In the genomic region with DNA sequence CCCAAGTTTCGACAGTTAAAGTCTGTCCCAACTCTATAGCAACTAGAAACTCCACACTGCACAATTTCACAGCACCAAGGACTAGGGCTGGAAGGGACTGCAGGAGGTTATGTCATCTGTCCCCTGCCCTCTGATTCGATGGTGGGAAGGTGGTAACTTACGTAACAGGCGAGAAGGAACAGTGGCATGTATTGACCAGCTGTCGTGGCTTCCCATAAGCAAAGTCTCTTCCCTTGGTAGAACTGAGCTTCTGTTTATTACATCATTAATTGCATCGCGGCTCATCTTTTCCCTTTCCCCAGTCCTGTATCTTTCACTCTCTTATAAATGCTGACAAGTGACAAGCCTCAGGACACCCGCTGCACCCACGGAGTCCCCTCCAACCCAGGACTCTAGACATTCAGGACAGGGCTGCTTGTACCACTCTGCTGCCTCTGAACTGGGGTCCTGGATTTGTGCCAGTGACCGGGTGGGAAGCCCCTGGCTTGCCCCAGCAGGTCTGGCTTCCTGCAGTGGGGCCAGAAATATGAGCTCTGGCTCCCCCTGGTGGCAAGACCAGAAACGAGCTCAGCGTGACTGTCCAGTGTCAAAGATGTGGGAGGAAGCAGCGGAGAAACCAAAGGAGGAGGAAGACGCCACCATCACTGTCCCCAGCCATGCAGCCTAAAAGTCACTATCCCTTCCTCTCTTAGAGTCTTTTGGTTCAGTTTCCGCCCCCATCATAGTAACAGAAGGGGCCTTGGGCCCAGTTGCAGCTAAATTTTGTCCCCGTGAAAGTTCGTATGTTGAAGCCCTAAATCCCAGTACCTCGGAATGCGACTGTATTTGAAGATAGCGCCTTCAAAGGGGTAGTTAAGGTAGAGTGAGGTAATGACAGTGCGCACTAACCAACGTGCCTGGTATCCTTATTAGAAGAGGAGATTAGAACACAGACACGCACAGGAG, we compare ENCODE assay signal across 8 cellular contexts.
DNase-seq lines count a peak whose midpoint lies in the region; ATAC-seq, FAIRE-seq and TF ChIP-seq lines count a peak whose summit lies in the region.

No MANE protein-coding gene starts in this region.

- TF ChIP-seq POLR2A in GM12892 (IDR thresholded peaks at IDR 0.05; ENCODE audit: low read depth, low read length), result no peak; the same call in 1 of the 2 replicates

- peaks cover 7% of the 10 kb centered on the region in 2 donors for H3K4me1 Mint-ChIP-seq in stimulated activated naive B cell treated with anti-CD40 and anti-IgM and Interleukin-4, amounts not matched to agents 10 μg/mL and 1 μg/mL and 100 μg/mL, for 72 hours

- H3K4me3 ChIP-seq in AG04449 (ENCODE audit: low read depth, low read length), result no peak overlapping the region

- peak; percentile 76 for TF ChIP-seq CTCF in AG04449 (IDR thresholded peaks at IDR 0.05; ENCODE audit: insufficient read depth, low read length, missing control alignments)

- POLR2A ChIA-PET in AG04449 (lab: Yijun Ruan, JAX), result no interaction called here

- H3K36me3 Mint-ChIP-seq in stimulated activated naive B cell treated with anti-CD40 and anti-IgM and Interleukin-4, amounts not matched to agents 10 μg/mL and 1 μg/mL and 100 μg/mL, for 72 hours, result no peaks in the 10 kb centered on the region

- peaks cover 52 to 61% of the 10 kb centered on the region in 2 donors for H3K27me3 Mint-ChIP-seq in stimulated activated naive B cell treated with anti-CD40 and anti-IgM and Interleukin-4, amounts not matched to agents 10 μg/mL and 1 μg/mL and 100 μg/mL, for 72 hours

- peak; percentile 97 for FAIRE-seq in GM12892 (lab: Jason Lieb, UNC)

- peak; percentile 81 to 83 for ATAC-seq in stimulated activated naive B cell treated with anti-CD40 and anti-IgM and Interleukin-4, amounts not matched to agents 10 μg/mL and 1 μg/mL and 100 μg/mL, for 72 hours (replicated peaks)

- H3K27ac Mint-ChIP-seq in stimulated activated naive B cell treated with anti-CD40 and anti-IgM and Interleukin-4, amounts not matched to agents 10 μg/mL and 1 μg/mL and 100 μg/mL, for 72 hours, result no peak overlapping the region

- no peak overlapping the region for H3K4me3 Mint-ChIP-seq in stimulated activated naive B cell treated with anti-CD40 and anti-IgM and Interleukin-4, amounts not matched to agents 10 μg/mL and 1 μg/mL and 100 μg/mL, for 72 hours

- DNase-seq in AG04449 (ENCODE audit: low read depth, low spot score), result no peak
- DNase-seq in GM12892 (ENCODE audit: insufficient read length), result no peak
- DNase-seq in NCI-H1105 (lab: John Stamatoyannopoulos, UW), result peak; percentile 40
- peak; percentile 28 to 29 for DNase-seq in activated CD4-positive, alpha-beta T cell treated with anti-CD3 and anti-CD28 coated beads, Interleukin-2, amount 50 U/mL, for 4 hours
- DNase-seq in effector CD8-positive, alpha-beta T cell (lab: John Stamatoyannopoulos, UW), result peak; percentile 9
- DNase-seq in midbrain (lab: John Stamatoyannopoulos, UW), result peak; percentile 57
- DNase-seq in stimulated activated naive B cell treated with anti-CD40 and anti-IgM and Interleukin-4, amounts not matched to agents 10 μg/mL and 1 μg/mL and 100 μg/mL, for 72 hours, result peak; percentile 48
- DNase-seq in NCI-H1048 (lab: John Stamatoyannopoulos, UW), result no peak

- CTCF ChIA-PET in AG04449 (lab: Yijun Ruan, JAX), result interaction anchor here (0.5 to 6.0 kb wide), 40 partner anchors 8 to 1848 kb away, joined by 3 to 35 read pairs (median 5); no protein-coding TSS in a partner anchor

- no peaks in the 10 kb centered on the region for H3K9me3 Mint-ChIP-seq in stimulated activated naive B cell treated with anti-CD40 and anti-IgM and Interleukin-4, amounts not matched to agents 10 μg/mL and 1 μg/mL and 100 μg/mL, for 72 hours

Comparison
In these comparisons a context has a peak if more than half of its experiments do, and no peak if none do; other contexts are left out.
1. DNase-seq: peak in NCI-H1105 (single experiment), activated CD4-positive, alpha-beta T cell treated with anti-CD3 and anti-CD28 coated beads, Interleukin-2, amount 50 U/mL, for 4 hours (2 of 2), effector CD8-positive, alpha-beta T cell (single experiment), midbrain (single experiment) and stimulated activated naive B cell treated with anti-CD40 and anti-IgM and Interleukin-4, amounts not matched to agents 10 μg/mL and 1 μg/mL and 100 μg/mL, for 72 hours (single experiment); none in AG04449 (single experiment), GM12892 (single experiment) and NCI-H1048 (single experiment).